ENCODE assay signal across 1 cellular context in the genomic region with DNA sequence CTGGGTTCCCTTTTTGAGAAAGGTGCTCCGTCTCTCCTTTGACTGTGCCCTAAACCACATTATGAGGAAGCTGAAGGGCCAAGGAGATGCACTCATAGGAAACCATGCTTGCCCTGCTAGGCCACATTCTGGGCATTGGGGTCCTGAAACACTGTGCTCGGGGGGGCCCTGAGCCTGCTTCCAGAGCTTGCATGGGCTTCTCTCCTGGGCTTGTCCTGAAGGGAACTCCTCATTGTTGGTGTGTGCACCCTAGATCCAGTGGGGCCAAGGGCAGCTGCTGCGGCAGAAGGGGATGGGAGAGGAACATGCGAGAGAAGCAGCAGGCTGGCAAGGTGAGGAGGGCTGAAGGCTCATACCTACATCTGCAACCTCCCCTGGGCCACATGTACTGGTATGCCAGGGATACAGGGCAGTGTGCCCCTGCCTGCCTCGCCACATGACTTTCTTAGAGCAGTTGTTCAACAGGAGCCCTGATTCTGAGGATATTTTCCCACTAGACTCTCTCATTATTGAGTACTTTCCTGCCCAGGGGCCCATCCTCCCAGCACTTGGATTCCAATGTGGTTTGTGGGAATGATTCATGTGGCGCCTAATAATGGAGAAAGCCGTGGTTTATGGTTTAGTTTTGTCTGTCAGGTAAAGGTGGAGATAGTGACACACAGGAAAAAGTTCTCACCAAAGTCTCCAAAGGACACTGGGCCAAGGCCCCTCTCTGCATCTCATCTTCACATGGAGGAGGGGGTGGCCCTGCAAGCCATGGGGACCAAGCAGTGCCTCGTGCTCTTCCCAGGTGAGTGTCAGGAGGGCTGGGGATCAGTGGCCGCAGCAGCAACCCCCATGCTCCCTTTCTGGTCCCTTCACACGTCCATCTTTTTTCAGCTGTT.
TF ChIP-seq lines count a peak whose summit lies in the region.

No MANE protein-coding gene starts in this region.

TF ChIP-seq in IMR-90, 13 proteins besides CTCF, POLR2A, EP300 and RAD21 (continued from another document):
- TF ChIP-seq, protein P1, sequence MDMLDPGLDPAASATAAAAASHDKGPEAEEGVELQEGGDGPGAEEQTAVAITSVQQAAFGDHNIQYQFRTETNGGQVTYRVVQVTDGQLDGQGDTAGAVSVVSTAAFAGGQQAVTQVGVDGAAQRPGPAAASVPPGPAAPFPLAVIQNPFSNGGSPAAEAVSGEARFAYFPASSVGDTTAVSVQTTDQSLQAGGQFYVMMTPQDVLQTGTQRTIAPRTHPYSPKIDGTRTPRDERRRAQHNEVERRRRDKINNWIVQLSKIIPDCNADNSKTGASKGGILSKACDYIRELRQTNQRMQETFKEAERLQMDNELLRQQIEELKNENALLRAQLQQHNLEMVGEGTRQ (IDR thresholded peaks at IDR 0.05; ENCODE audit: low read depth, low read length) = no peak
- TF ChIP-seq MAZ (IDR thresholded peaks at IDR 0.05; ENCODE audit: borderline replicate concordance, low read depth, low read length) (no peak), FOS (IDR thresholded peaks at IDR 0.05; ENCODE audit: low read depth, low read length) (no peak), CEBPB (IDR thresholded peaks at IDR 0.05; ENCODE audit: low read depth, low read length) (no peak)
TF ChIP-seq in IMR-90: peak in this region for 0.
